21 cellular contexts compared by ENCODE assay signal in the genomic region with DNA sequence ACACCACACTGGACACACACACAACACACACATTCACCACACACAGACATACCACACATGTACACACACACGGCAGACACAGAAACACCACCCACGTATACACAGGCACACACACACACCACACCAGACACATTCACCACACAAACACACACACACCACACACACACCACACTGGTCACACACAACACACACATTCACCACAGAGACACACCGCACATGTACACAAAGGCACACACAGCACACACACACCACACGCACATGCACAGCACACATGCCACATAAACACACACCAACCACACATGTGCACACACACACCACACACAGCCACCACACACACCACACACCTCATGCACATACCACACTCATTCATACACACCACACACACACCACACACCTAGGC.
DNase-seq lines count a peak whose midpoint lies in the region; ATAC-seq, FAIRE-seq and TF ChIP-seq lines count a peak whose summit lies in the region.
"Had no signal": no experiment of that assay in that cellular context is flagged by ENCODE, and none has a peak within 500 bp of the region (broad histone marks: within the 10 kb centered on the region; RNA-seq: fewer than 3 reads in every experiment).

No MANE protein-coding gene starts in this region.

- H3K4ac ChIP-seq in H1 (replicated peaks; ENCODE audit: insufficient read length, low read depth, low read length), result peak overlapping the region; percentile 69
- H3K4ac ChIP-seq in trophoblast cell (ENCODE audit: low read depth, low read length), result no peak overlapping the region

- no peak for TF ChIP-seq RAD21 in H1 (IDR thresholded peaks at IDR 0.05 in 1 of 2, conservative IDR thresholded peaks at IDR 0.05 in 1 of 2; ENCODE audit: low read depth in 2 of 2, low read length in 2 of 2)

- no peak for FAIRE-seq in H1 (lab: Jason Lieb, UNC)
- FAIRE-seq: A204.1, GM12878 had no signal

- no peak overlapping the region for H4K12ac ChIP-seq in trophoblast cell (ENCODE audit: low read depth, low read length)

- H2AK5ac ChIP-seq in H1 (ENCODE audit: low read depth, low read length) (peak overlapping the region; percentile 58; the same call in 1 of the 2 replicates), trophoblast cell (ENCODE audit: low read length) (no peak overlapping the region)

- H3K14ac ChIP-seq in H1 (ENCODE audit: insufficient read length) (no peak overlapping the region), trophoblast cell (ENCODE audit: low read length) (no peak overlapping the region)

- peak overlapping the region; percentile 96 for H3K56ac ChIP-seq in H1 (replicated peaks; ENCODE audit: insufficient read length, low read depth, low read length)

- H3K79me2 ChIP-seq in H1 (ENCODE audit: control insufficient read depth in 1 of 2, insufficient read depth in 2 of 2, low read length in 2 of 2) (no peaks in the 10 kb centered on the region), trophoblast cell (ENCODE audit: control insufficient read depth, insufficient read depth, low read length, poor library complexity) (no peaks in the 10 kb centered on the region)

- H4K91ac ChIP-seq in H1 (replicated peaks; ENCODE audit: insufficient read length, low read length), result peak overlapping the region; percentile 95
- H4K91ac ChIP-seq in trophoblast cell (ENCODE audit: low read depth, low read length), result no peak overlapping the region

- no peak overlapping the region for H2BK120ac ChIP-seq in H1 (replicated peaks; ENCODE audit: low read depth, low read length)
- no peak overlapping the region for H2BK120ac ChIP-seq in trophoblast cell (ENCODE audit: insufficient read depth, low read length, poor library complexity)

- no peak for TF ChIP-seq CTCF in HEK293 (tag by site-specific recombination; IDR thresholded peaks at IDR 0.05)
- no peak for TF ChIP-seq CTCF in H1 (IDR thresholded peaks at IDR 0.05; ENCODE audit: control extremely low read depth in 1 of 3, insufficient read depth in 1 of 3, low read depth in 1 of 3, low read length in 3 of 3)

- peaks cover 0 to 19% of the 10 kb centered on the region in 2 experiments for H4K20me1 ChIP-seq in H1 (replicated peaks in 1 of 2; ENCODE audit: control insufficient read depth in 1 of 2, insufficient read depth in 2 of 2, low read length in 2 of 2)

- H2AFZ ChIP-seq in H1 (ENCODE audit: low read length) (no peak overlapping the region), trophoblast cell (ENCODE audit: insufficient read depth, low read length, poor library complexity) (no peak overlapping the region)

- peak overlapping the region; percentile 41; the same call in 1 of the 2 replicates for H2BK12ac ChIP-seq in H1 (ENCODE audit: low read depth, low read length)
- H2BK12ac ChIP-seq in trophoblast cell (ENCODE audit: low read length), result no peak overlapping the region

- WGBS in H1 (ENCODE audit: extremely low coverage in 1 of 2, insufficient coverage in 1 of 2, insufficient read length in 1 of 2, insufficient replicate concordance in 2 of 2, low coverage in 1 of 2, low lambda C conversion rate in 2 of 2, missing lambda C conversion rate in 1 of 2), 2 experiments, result 89% methylated on average over 4 of the region's 4 CpGs; no CpG with 5 or more reads in 1 of the 2 experiments
- WGBS in trophoblast cell (ENCODE audit: extremely low coverage, insufficient coverage, insufficient read length), result no CpG with 5 or more reads among the region's 4 CpGs

- H3K4me3 ChIP-seq in HEK293 (ENCODE audit: low read depth, low read length) (no peak overlapping the region), H1 (ENCODE audit: extremely low read depth in 1 of 4, insufficient read depth in 2 of 4, low read depth in 3 of 4, low read length in 4 of 4) (no peak overlapping the region), trophoblast cell (ENCODE audit: low read depth, low read length) (peak overlapping the region; percentile 57)
- H3K4me3 ChIP-seq: GM12878, HAP-1 had no signal

- TF ChIP-seq POLR2A in H1 (IDR thresholded peaks at IDR 0.05; ENCODE audit: control extremely low read depth in 1 of 2, low read depth in 2 of 2, low read length in 2 of 2), result no peak

- ATAC-seq in HG03469 (IDR thresholded peaks at IDR 0.05; ENCODE audit: unreplicated experiment) (no peak), HG02763 (IDR thresholded peaks at IDR 0.05; ENCODE audit: unreplicated experiment) (no peak)
- ATAC-seq: GM12878 had no signal

- POLR2A ChIA-PET in HEK293 (lab: Yijun Ruan, JAX), result no interaction called here
- POLR2A ChIA-PET in H1 (lab: Charles Lee; ENCODE audit: partially characterized antibody), result no interaction called here

- CTCF ChIA-PET in HEK293 (lab: Yijun Ruan, JAX), result no interaction called here
- CTCF ChIA-PET in H1 (lab: Charles Lee; ENCODE audit: partially characterized antibody), result no interaction called here

- no peaks in the 10 kb centered on the region for H3K36me3 ChIP-seq in HEK293 (ENCODE audit: control insufficient read depth in 2 of 2, insufficient read depth in 1 of 2, low read length in 2 of 2)
- no peaks in the 10 kb centered on the region for H3K36me3 ChIP-seq in H1 (ENCODE audit: control insufficient read depth in 2 of 4, insufficient read depth in 4 of 4, low read length in 3 of 4)
- H3K36me3 ChIP-seq in trophoblast cell (ENCODE audit: control insufficient read depth in 1 of 2, insufficient read depth in 2 of 2, low read length in 2 of 2), result peaks cover 0 to 2% of the 10 kb centered on the region in 2 experiments
- H3K36me3 ChIP-seq: BE2C, HAP-1 had no signal

- peak overlapping the region; percentile 25; the same call in 1 of the 2 replicates for H4K8ac ChIP-seq in H1 (ENCODE audit: extremely low read depth, insufficient read depth, low read length)
- no peak overlapping the region for H4K8ac ChIP-seq in trophoblast cell (ENCODE audit: low read depth, low read length)

- H3K9ac ChIP-seq in H1 (replicated peaks in 1 of 4; ENCODE audit: extremely low read depth in 1 of 4, low read depth in 3 of 4, low read length in 3 of 4) (no peak overlapping the region), trophoblast cell (ENCODE audit: low read length) (no peak overlapping the region)

- no peak overlapping the region for H2BK20ac ChIP-seq in H1 (ENCODE audit: low read length)

- H3K9me3 ChIP-seq in HEK293 (ENCODE audit: control insufficient read depth, insufficient read depth, low read depth, low read length) (no peaks in the 10 kb centered on the region), H1 (ENCODE audit: insufficient read depth in 2 of 2, low read depth in 1 of 2, low read length in 1 of 2) (peaks cover 0 to 3% of the 10 kb centered on the region in 2 experiments; a peak in 3 of 4 replicates), trophoblast cell (ENCODE audit: insufficient read depth, low read depth, low read length) (peaks cover 35% of the 10 kb centered on the region)
- H3K9me3 ChIP-seq: BE2C, HAP-1 had no signal

- H3K27ac ChIP-seq in HEK293 (ENCODE audit: extremely low read depth, low read depth, low read length), result no peak overlapping the region
- no peak overlapping the region for H3K27ac ChIP-seq in H1 (ENCODE audit: low read depth, low read length)
- H3K27ac ChIP-seq in trophoblast cell (ENCODE audit: low read depth, low read length), result no peak overlapping the region

- TF ChIP-seq EP300 in H1 (IDR thresholded peaks at IDR 0.05; ENCODE audit: borderline replicate concordance in 1 of 2, low read depth in 2 of 2, low read length in 2 of 2), result no peak

- H2BK15ac ChIP-seq in H1 (ENCODE audit: low read length), result peak overlapping the region; percentile 48

- no peak overlapping the region for H4K5ac ChIP-seq in H1 (ENCODE audit: insufficient read length, low read depth, low read length)

- DNase-seq in H1 (ENCODE audit: low read depth in 1 of 2, low spot score in 2 of 2) (no peak), trophoblast cell (no peak), LoVo (ENCODE audit: low spot score) (no peak)
- DNase-seq: ACHN; C1 segment of cervical spinal cord; CD4-positive, CD25-positive, alpha-beta regulatory T cell; CD8-positive, alpha-beta memory T cell; COR-L47; DMS 273 treated with DMSO at 0.1 percent for 48 hours; DMS53; DND-41; EL; GOT3; HFFc6 had no signal

- no peak overlapping the region; a peak in 1 of 4 replicates for H3K4me2 ChIP-seq in H1 (ENCODE audit: insufficient read depth in 1 of 2, low read depth in 2 of 2, low read length in 2 of 2)
- H3K4me2 ChIP-seq in trophoblast cell (ENCODE audit: low read length), result no peak overlapping the region

- H3K18ac ChIP-seq in H1 (ENCODE audit: extremely low read depth, low read length), result no peak overlapping the region
- H3K18ac ChIP-seq in trophoblast cell (ENCODE audit: low read length), result no peak overlapping the region

- H3K27me3 ChIP-seq in H1 (replicated peaks in 1 of 4; ENCODE audit: control insufficient read depth in 3 of 4, extremely low read depth in 1 of 4, insufficient read depth in 3 of 4, low read length in 3 of 4), result peaks cover 0 to 6% (median 1%) of the 10 kb centered on the region in 4 experiments; a peak in 3 of 7 replicates
- H3K27me3 ChIP-seq in trophoblast cell (ENCODE audit: insufficient read depth, low read length), result no peaks in the 10 kb centered on the region
- H3K27me3 ChIP-seq: BE2C had no signal

- peaks cover 24% of the 10 kb centered on the region for H3K23me2 ChIP-seq in H1 (ENCODE audit: low read depth, low read length)

- peak overlapping the region; percentile 49; the same call in 1 of the 2 replicates for H2BK5ac ChIP-seq in H1 (ENCODE audit: low read depth, low read length)
- no peak overlapping the region for H2BK5ac ChIP-seq in trophoblast cell (ENCODE audit: low read depth, low read length, poor library complexity)

- H3K23ac ChIP-seq in H1 (ENCODE audit: insufficient read length) (no peak overlapping the region), trophoblast cell (ENCODE audit: low read length) (peak overlapping the region; percentile 70)

- H3K79me1 ChIP-seq in H1 (ENCODE audit: low read depth, low read length) (peaks cover 6% of the 10 kb centered on the region), trophoblast cell (ENCODE audit: low read length) (no peaks in the 10 kb centered on the region)

- H3K4me1 ChIP-seq in HEK293 (ENCODE audit: control insufficient read depth, insufficient read depth, low read length) (no peaks in the 10 kb centered on the region), H1 (replicated peaks in 1 of 4; ENCODE audit: control insufficient read depth in 3 of 4, insufficient read depth in 4 of 4, low read length in 3 of 4) (peaks cover 0 to 6% (median 4%) of the 10 kb centered on the region in 4 experiments; a peak in 5 of 7 replicates), trophoblast cell (ENCODE audit: control insufficient read depth in 1 of 2, insufficient read depth in 2 of 2, low read length in 2 of 2) (no peaks in the 10 kb centered on the region)
- H3K4me1 ChIP-seq: BE2C, HAP-1 had no signal

TF ChIP-seq in HEK293, 187 proteins besides CTCF, POLR2A, EP300 and RAD21 (continues in another document):
- TF ChIP-seq YY2 (tag by site-specific recombination; IDR thresholded peaks at IDR 0.05) (no peak), ZNF248 (tag by site-specific recombination; IDR thresholded peaks at IDR 0.05) (0 out of 2 replicates have a peak, but pooled peaks have one; percentile 19), ZNF707 (tag by site-specific recombination; IDR thresholded peaks at IDR 0.05) (0 out of 2 replicates have a peak, but pooled peaks have one; percentile 47)

TF ChIP-seq in H1, 55 proteins besides CTCF, POLR2A, EP300 and RAD21 (continues in another document):
- no peak for TF ChIP-seq CREB1 (IDR thresholded peaks at IDR 0.05)
